In genomic region chr2:217106650-217107014, GRCh38 we compare ENCODE assay signal across 9 cellular contexts.
DNase-seq lines count a peak whose midpoint lies in the region; ATAC-seq and TF ChIP-seq lines count a peak whose summit lies in the region.
"Had no signal": no experiment of that assay in that cellular context is flagged by ENCODE, and none has a peak within 500 bp of the region (broad histone marks: within the 10 kb centered on the region; RNA-seq: fewer than 3 reads in every experiment).

No MANE protein-coding gene starts in this region.

- H3K4me1 ChIP-seq in RWPE2 (ENCODE audit: insufficient read depth, poor library complexity, severe bottlenecking): peaks cover 51% of the 10 kb centered on the region

- no peak overlapping the region for H3K27ac Mint-ChIP-seq in activated naive CD8-positive, alpha-beta T cell treated with anti-CD3 and anti-CD28 coated beads, Interleukin-2, amount 50 U/mL, for 24 hours
- H3K27ac Mint-ChIP-seq: activated T-cell treated with anti-CD3 and anti-CD28 coated beads, Interleukin-2, amount 50 U/mL, for 72 hours had no signal

- H3K27me3 Mint-ChIP-seq in activated naive CD8-positive, alpha-beta T cell treated with anti-CD3 and anti-CD28 coated beads, Interleukin-2, amount 50 U/mL, for 24 hours: peaks cover 8% of the 10 kb centered on the region

- no peaks in the 10 kb centered on the region for H3K9me3 ChIP-seq in RWPE2 (ENCODE audit: severe bottlenecking)

- H3K36me3 ChIP-seq in RWPE2 (ENCODE audit: low read depth): no peaks in the 10 kb centered on the region

- no peak for ATAC-seq in RWPE2 (ENCODE audit: low read depth)
- ATAC-seq in HG03460 (IDR thresholded peaks at IDR 0.05; ENCODE audit: unreplicated experiment): no peak
- ATAC-seq in HG03342 (IDR thresholded peaks at IDR 0.05; ENCODE audit: unreplicated experiment): no peak
- no peak for ATAC-seq in activated naive CD8-positive, alpha-beta T cell treated with anti-CD3 and anti-CD28 coated beads, Interleukin-2, amount 50 U/mL, for 24 hours
- ATAC-seq: activated T-cell treated with anti-CD3 and anti-CD28 coated beads, Interleukin-2, amount 50 U/mL, for 72 hours had no signal

- peaks cover 21% of the 10 kb centered on the region for H3K4me1 Mint-ChIP-seq in activated naive CD8-positive, alpha-beta T cell treated with anti-CD3 and anti-CD28 coated beads, Interleukin-2, amount 50 U/mL, for 24 hours

- no peaks in the 10 kb centered on the region for H3K9me3 Mint-ChIP-seq in activated naive CD8-positive, alpha-beta T cell treated with anti-CD3 and anti-CD28 coated beads, Interleukin-2, amount 50 U/mL, for 24 hours

- H3K27ac ChIP-seq in 22Rv1 (no peak overlapping the region), RWPE2 (ENCODE audit: poor library complexity, severe bottlenecking) (peak overlapping the region; percentile 94)

- H3K4me3 ChIP-seq in RWPE2 (ENCODE audit: severe bottlenecking) (no peak overlapping the region), foreskin fibroblast (ENCODE audit: low read depth in 1 of 2, low read length in 2 of 2) (no peak overlapping the region)

- no peaks in the 10 kb centered on the region for H3K27me3 ChIP-seq in RWPE2 (ENCODE audit: insufficient read depth, poor library complexity, severe bottlenecking)

- no peaks in the 10 kb centered on the region for H3K36me3 Mint-ChIP-seq in activated naive CD8-positive, alpha-beta T cell treated with anti-CD3 and anti-CD28 coated beads, Interleukin-2, amount 50 U/mL, for 24 hours (ENCODE audit: low read depth)

- H3K4me3 Mint-ChIP-seq in activated naive CD8-positive, alpha-beta T cell treated with anti-CD3 and anti-CD28 coated beads, Interleukin-2, amount 50 U/mL, for 24 hours: no peak overlapping the region
- H3K4me3 Mint-ChIP-seq: activated T-cell treated with anti-CD3 and anti-CD28 coated beads, Interleukin-2, amount 50 U/mL, for 72 hours had no signal

- DNase-seq in RWPE2 (ENCODE audit: low spot score) (no peak), foreskin fibroblast (peak; percentile 41 to 63), putamen (ENCODE audit: low spot score) (no peak)
- DNase-seq in activated naive CD8-positive, alpha-beta T cell treated with anti-CD3 and anti-CD28 coated beads, Interleukin-2, amount 50 U/mL, for 24 hours: no peak
- DNase-seq: activated T-cell treated with anti-CD3 and anti-CD28 coated beads, Interleukin-2, amount 50 U/mL, for 72 hours had no signal

- TF ChIP-seq CTCF in 22Rv1 (IDR thresholded peaks at IDR 0.05): peak; percentile 68
- peak; percentile 46; the same call in 1 of the 2 replicates for TF ChIP-seq CTCF in GM12874 (IDR thresholded peaks at IDR 0.05; ENCODE audit: insufficient read depth, low read depth, low read length)
- peak; percentile 55 for TF ChIP-seq CTCF in RWPE2 (IDR thresholded peaks at IDR 0.05; ENCODE audit: poor library complexity, severe bottlenecking)
- peak; percentile 62 for TF ChIP-seq CTCF in foreskin fibroblast (IDR thresholded peaks at IDR 0.05; ENCODE audit: low read depth, low read length)

Comparison
In these comparisons a context has a peak if more than half of its experiments do, and no peak if none do; other contexts are left out.
1. DNase-seq: peak in foreskin fibroblast (2 of 2); none in RWPE2 (single experiment), putamen (single experiment) and activated naive CD8-positive, alpha-beta T cell treated with anti-CD3 and anti-CD28 coated beads, Interleukin-2, amount 50 U/mL, for 24 hours (single experiment).
2. Peak in every context shown above with its lines, with median percentiles within 50 percentile points of each other: CTCF ChIP-seq.